In genomic region chr9:108937561-108938305, GRCh38 we compare ENCODE assay signal across 1 cellular context.
TF ChIP-seq lines count a peak whose summit lies in the region.

No MANE protein-coding gene starts in this region.

TF ChIP-seq in K562, 482 proteins besides CTCF, POLR2A, EP300 and RAD21:
- TF ChIP-seq PKNOX1 (IDR thresholded peaks at IDR 0.05) (peak; percentile 75), ZBTB7A (IDR thresholded peaks at IDR 0.05; ENCODE audit: borderline replicate concordance, control insufficient read depth, low read depth, low read length) (no peak)
